In the genomic region with DNA sequence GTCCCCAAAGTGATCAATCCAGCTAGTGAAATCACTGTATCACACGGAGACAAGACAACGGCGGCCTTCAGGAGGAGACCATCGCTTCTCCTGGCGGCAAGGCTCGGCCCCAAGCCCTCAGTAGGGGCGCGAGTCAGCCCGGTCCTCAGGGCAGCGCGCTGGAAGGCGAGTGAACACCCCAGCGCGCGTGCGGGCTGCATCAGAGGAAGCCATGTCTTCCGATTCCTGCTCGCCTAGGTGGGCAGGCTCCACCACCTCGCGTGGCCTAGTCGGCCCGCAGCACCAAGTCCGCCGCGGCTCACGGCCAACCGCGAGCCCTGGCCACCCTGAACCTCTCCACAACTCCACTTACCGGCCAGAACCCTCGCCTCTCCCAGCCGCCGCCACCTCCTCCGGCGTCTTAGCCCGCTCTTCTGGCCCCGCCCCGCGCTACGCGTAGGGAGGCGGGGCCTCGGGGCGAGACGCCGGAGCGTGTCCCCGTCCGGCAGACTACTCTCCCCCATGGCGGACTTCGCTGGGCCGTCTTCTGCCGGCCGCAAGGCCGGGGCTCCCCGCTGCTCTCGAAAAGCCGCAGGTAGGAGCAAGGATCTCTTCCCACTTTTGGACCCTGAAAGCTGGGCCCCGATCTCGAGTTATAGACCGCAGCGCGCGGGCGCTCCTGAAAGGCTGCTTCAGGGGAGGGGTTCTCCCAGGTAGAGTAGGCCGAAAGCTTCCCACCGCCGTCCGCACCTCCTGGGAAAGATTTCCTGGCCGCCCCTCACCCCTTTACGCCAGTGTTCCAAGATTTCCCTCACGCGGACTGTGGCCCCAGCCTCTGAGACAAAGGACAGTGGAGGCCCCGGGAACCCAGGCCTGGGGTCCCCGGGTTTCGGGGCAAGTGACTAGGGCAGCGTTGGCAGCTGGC, we compare ENCODE assay signal across 8 cellular contexts. TPM values are rescaled to one million over a fixed set of nuclear protein-coding genes. Genes with fewer than 3 reads are reported as not detected.
DNase-seq lines count a peak whose midpoint lies in the region; ATAC-seq, FAIRE-seq and TF ChIP-seq lines count a peak whose summit lies in the region.

A gene with protein sequence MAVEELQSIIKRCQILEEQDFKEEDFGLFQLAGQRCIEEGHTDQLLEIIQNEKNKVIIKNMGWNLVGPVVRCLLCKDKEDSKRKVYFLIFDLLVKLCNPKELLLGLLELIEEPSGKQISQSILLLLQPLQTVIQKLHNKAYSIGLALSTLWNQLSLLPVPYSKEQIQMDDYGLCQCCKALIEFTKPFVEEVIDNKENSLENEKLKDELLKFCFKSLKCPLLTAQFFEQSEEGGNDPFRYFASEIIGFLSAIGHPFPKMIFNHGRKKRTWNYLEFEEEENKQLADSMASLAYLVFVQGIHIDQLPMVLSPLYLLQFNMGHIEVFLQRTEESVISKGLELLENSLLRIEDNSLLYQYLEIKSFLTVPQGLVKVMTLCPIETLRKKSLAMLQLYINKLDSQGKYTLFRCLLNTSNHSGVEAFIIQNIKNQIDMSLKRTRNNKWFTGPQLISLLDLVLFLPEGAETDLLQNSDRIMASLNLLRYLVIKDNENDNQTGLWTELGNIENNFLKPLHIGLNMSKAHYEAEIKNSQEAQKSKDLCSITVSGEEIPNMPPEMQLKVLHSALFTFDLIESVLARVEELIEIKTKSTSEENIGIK (minus strand): TSS at position 415 of the 904 bp plus-strand sequence. CDS start 988 bp downstream, outside the sequence.
A gene (plus strand): TSS at position 487 of the 904 bp plus-strand sequence. CDS start 15 bp downstream, at position 502.

- TF ChIP-seq POLR2A in endothelial cell of umbilical vein (IDR thresholded peaks at IDR 0.05; ENCODE audit: low read depth, low read length): peak; percentile 92

- H3K4me2 ChIP-seq in endothelial cell of umbilical vein (ENCODE audit: insufficient read depth, low read length): peak within 1 kb of the TSS; percentile 99

- dilution Hi-C loops in endothelial cell of umbilical vein (cut with MboI; ENCODE audit: extremely low pct_ligation_motif_present, low sequenced_read_pairs): no loop called here

- H3K27me3 ChIP-seq in NT2/D1 (ENCODE audit: insufficient read depth, insufficient read length) (no peaks in the 10 kb centered on the region), endothelial cell of umbilical vein (ENCODE audit: control insufficient read depth in 2 of 2, insufficient read depth in 2 of 2, low read length in 2 of 2) (no peaks in the 10 kb centered on the region)

- FAIRE-seq in endothelial cell of umbilical vein (lab: Jason Lieb, UNC): no peak

- DNase-seq in D341Med (ENCODE audit: low spot score) (peak; percentile 90), HT1080 (ENCODE audit: low read depth) (peak; percentile 82), NT2/D1 (ENCODE audit: low read depth, low spot score) (peak; percentile 81), endothelial cell of umbilical vein (ENCODE audit: low read depth, low spot score) (peak; percentile 90), mucosa of descending colon (peak; percentile 84 to 87 (median 86))
- DNase-seq in activated CD8-positive, alpha-beta memory T cell treated with anti-CD3 and anti-CD28 coated beads, Interleukin-2, amount 50 U/mL, for 48 hours: peak; percentile 88
- DNase-seq in stimulated activated CD8-positive, alpha-beta memory T cell treated with anti-CD3 and anti-CD28 coated beads, Interleukin-4, amount 100 ng/mL, for 1 hour (ENCODE audit: low read depth in 2 of 2, low spot score in 1 of 2): peak; percentile 35 to 47

- peak within 1 kb of the TSS; percentile 98 for H3K9ac ChIP-seq in NT2/D1 (ENCODE audit: insufficient read length, low read depth)
- H3K9ac ChIP-seq in endothelial cell of umbilical vein (replicated peaks; ENCODE audit: extremely low read depth, insufficient read depth, low read length): peak within 1 kb of the TSS; percentile 92

- peak within 1 kb of the TSS; percentile 89 for H3K27ac ChIP-seq in endothelial cell of umbilical vein (ENCODE audit: insufficient read depth, low read depth, low read length)

- H3K4me1 ChIP-seq in NT2/D1 (ENCODE audit: insufficient read depth, insufficient read length): no peaks in the 10 kb centered on the region
- peaks cover 10% of the 10 kb centered on the region for H3K4me1 ChIP-seq in endothelial cell of umbilical vein (ENCODE audit: control insufficient read depth, extremely low read depth, insufficient read depth, low read length)
- H3K4me1 ChIP-seq in mucosa of descending colon (ENCODE audit: low read depth): peaks cover 18% of the 10 kb centered on the region

- H3K79me2 ChIP-seq in endothelial cell of umbilical vein (ENCODE audit: control insufficient read depth, insufficient read depth, low read length): peaks cover 20% of the 10 kb centered on the region

- H3K4me3 ChIP-seq in NT2/D1 (ENCODE audit: insufficient read length, low read depth) (peak within 1 kb of the TSS; percentile 99), endothelial cell of umbilical vein (replicated peaks in 1 of 3; ENCODE audit: insufficient read depth in 1 of 3, low read depth in 1 of 3, low read length in 3 of 3) (peak within 1 kb of the TSS; percentile 68 to 99 (median 97)), mucosa of descending colon (peak within 1 kb of the TSS; percentile 62)

- H3K36me3 ChIP-seq in NT2/D1 (ENCODE audit: insufficient read depth, insufficient read length, low read length): peaks cover 59% of the 10 kb centered on the region
- peaks cover 0 to 2% of the 10 kb centered on the region in 2 experiments for H3K36me3 ChIP-seq in endothelial cell of umbilical vein (ENCODE audit: control insufficient read depth in 2 of 2, extremely low read depth in 1 of 2, insufficient read depth in 2 of 2, low read length in 2 of 2)
- H3K36me3 ChIP-seq in mucosa of descending colon (ENCODE audit: low read depth): no peaks in the 10 kb centered on the region

- H3K9me3 ChIP-seq in NT2/D1 (ENCODE audit: insufficient read depth, low read length): no peaks in the 10 kb centered on the region
- no peaks in the 10 kb centered on the region for H3K9me3 ChIP-seq in endothelial cell of umbilical vein (replicated peaks; ENCODE audit: control insufficient read depth, insufficient read depth, low read length)
- H3K9me3 ChIP-seq in mucosa of descending colon: no peaks in the 10 kb centered on the region

- H4K20me1 ChIP-seq in endothelial cell of umbilical vein (replicated peaks; ENCODE audit: control insufficient read depth, extremely low read depth, insufficient read depth, low read length): no peaks in the 10 kb centered on the region

- CTCF ChIA-PET in endothelial cell of umbilical vein (lab: Charles Lee): interaction anchor here (0.7 to 4.2 kb wide), 4 partner anchors 11 to 306 kb away, joined by 3 to 21 read pairs (median 6); no protein-coding TSS in a partner anchor

- peak; percentile 97 for ATAC-seq in GM21367 (IDR thresholded peaks at IDR 0.05; ENCODE audit: unreplicated experiment)
- peak; percentile 100 for ATAC-seq in mucosa of descending colon

- intact Hi-C loops in endothelial cell of umbilical vein (cut with micrococcal nuclease): loop anchor here (2.0 to 10.0 kb wide), 4 partner anchors 183 to 797 kb away; a partner anchor contains a TSS
- intact Hi-C loops in mucosa of descending colon (cut with DNase I, micrococcal nuclease): no loop called here

- POLR2A ChIA-PET in endothelial cell of umbilical vein (lab: Charles Lee): interaction anchor here (1.1 kb wide), 1 partner anchor 297 kb away, joined by 3 read pairs; no protein-coding TSS in a partner anchor

- BruUV-seq in endothelial cell of umbilical vein (replicated peaks; lab: Mats Ljungman, UMichigan): TSS peak; percentile 71

- H2AFZ ChIP-seq in endothelial cell of umbilical vein (ENCODE audit: low read depth, low read length): peak within 1 kb of the TSS; percentile 99

- peak; percentile 3 to 23 for TF ChIP-seq CTCF in endothelial cell of umbilical vein (IDR thresholded peaks at IDR 0.05; ENCODE audit: extremely low read depth in 1 of 2, insufficient read depth in 1 of 2, low read depth in 1 of 2, low read length in 2 of 2)
- TF ChIP-seq CTCF in mucosa of descending colon (IDR thresholded peaks at IDR 0.05): no peak

- no peaks in the 10 kb centered on the region for H3K9me1 ChIP-seq in endothelial cell of umbilical vein (replicated peaks; ENCODE audit: control insufficient read depth, extremely low read depth, insufficient read depth, low read length)

TF ChIP-seq in endothelial cell of umbilical vein, 7 proteins besides CTCF, POLR2A, EP300 and RAD21:
- peak; percentile 98 for TF ChIP-seq POLR2AphosphoS5 (IDR thresholded peaks at IDR 0.05; ENCODE audit: insufficient read depth, low read depth, low read length)
- TF ChIP-seq, protein P1, sequence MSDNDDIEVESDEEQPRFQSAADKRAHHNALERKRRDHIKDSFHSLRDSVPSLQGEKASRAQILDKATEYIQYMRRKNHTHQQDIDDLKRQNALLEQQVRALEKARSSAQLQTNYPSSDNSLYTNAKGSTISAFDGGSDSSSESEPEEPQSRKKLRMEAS (IDR thresholded peaks at IDR 0.05; ENCODE audit: insufficient read depth, insufficient read length): no peak

RNA-seq across cellular contexts. Expression of the first gene that starts in this region (rescaled TPM):
- total RNA-seq in HT1080 (2014; rRNA removed; shearing (Covaris generic)): 13.7 and 14.4 TPM in 2 replicates
- polyA plus RNA-seq in HT1080 (2015; cell fraction: cytosol; rRNA removed): 9.1 and 10.7 TPM in 2 replicates
- 29.5 and 39.5 TPM in 2 replicates for polyA plus RNA-seq in HT1080 (2015; cell fraction: nucleus; rRNA removed)
- total RNA-seq in endothelial cell of umbilical vein (13.2 and 13.7 TPM in 2 replicates), mucosa of descending colon (1 to 10 TPM; 5.9 to 7.1 (median 6.8) TPM)
- 1.2 and 2.4 TPM in 2 replicates for polyA plus RNA-seq in endothelial cell of umbilical vein
- polyA plus RNA-seq in endothelial cell of umbilical vein (2011; cell fraction: cytosol; rRNA removed): 3.1 and 3.4 TPM in 2 replicates
- 15.9 and 22.5 TPM in 2 replicates for polyA plus RNA-seq in endothelial cell of umbilical vein (2011; cell fraction: nucleus; rRNA removed)
- 5.9 and 13.6 TPM in 2 replicates for polyA plus RNA-seq in endothelial cell of umbilical vein (2012)
- 1.2 and 1.3 TPM in 2 replicates for polyA minus RNA-seq in endothelial cell of umbilical vein
- polyA minus RNA-seq in endothelial cell of umbilical vein (2011; cell fraction: cytosol; rRNA and poly(A)+ RNA removed): 3.0 TPM
- polyA minus RNA-seq in endothelial cell of umbilical vein (2011; cell fraction: nucleus; rRNA and poly(A)+ RNA removed): 6.2 and 13.4 TPM in 2 replicates

RNA-seq across cellular contexts. Expression of the second gene that starts in this region (rescaled TPM):
- total RNA-seq in HT1080 (2014; rRNA removed; shearing (Covaris generic)): 6.1 and 12.4 TPM in 2 replicates
- polyA plus RNA-seq in HT1080 (2015; cell fraction: cytosol; rRNA removed): 16.8 and 18.7 TPM in 2 replicates
- 21.3 and 28.7 TPM in 2 replicates for polyA plus RNA-seq in HT1080 (2015; cell fraction: nucleus; rRNA removed)
- total RNA-seq in endothelial cell of umbilical vein (23.5 and 24.9 TPM in 2 replicates), mucosa of descending colon (10 to 100 TPM; 17.1 to 33.5 (median 22.6) TPM)
- 4.3 and 4.4 TPM in 2 replicates for polyA plus RNA-seq in endothelial cell of umbilical vein
- 7.0 and 9.0 TPM in 2 replicates for polyA plus RNA-seq in endothelial cell of umbilical vein (2011; cell fraction: cytosol; rRNA removed)
- 9.5 and 10.3 TPM in 2 replicates for polyA plus RNA-seq in endothelial cell of umbilical vein (2011; cell fraction: nucleus; rRNA removed)
- 11.2 and 18.6 TPM in 2 replicates for polyA plus RNA-seq in endothelial cell of umbilical vein (2012)
- 7.8 and 9.1 TPM in 2 replicates for polyA minus RNA-seq in endothelial cell of umbilical vein
- polyA minus RNA-seq in endothelial cell of umbilical vein (2011; cell fraction: cytosol; rRNA and poly(A)+ RNA removed): 5.4 TPM
- 10.7 and 20.8 TPM in 2 replicates for polyA minus RNA-seq in endothelial cell of umbilical vein (2011; cell fraction: nucleus; rRNA and poly(A)+ RNA removed)

Comparison
In these comparisons a context has a peak if more than half of its experiments do, and no peak if none do; other contexts are left out.
1. Peak in every context shown above with its lines: DNase-seq, ATAC-seq, H3K4me3 ChIP-seq and H3K27ac ChIP-seq.